In the genomic region with DNA sequence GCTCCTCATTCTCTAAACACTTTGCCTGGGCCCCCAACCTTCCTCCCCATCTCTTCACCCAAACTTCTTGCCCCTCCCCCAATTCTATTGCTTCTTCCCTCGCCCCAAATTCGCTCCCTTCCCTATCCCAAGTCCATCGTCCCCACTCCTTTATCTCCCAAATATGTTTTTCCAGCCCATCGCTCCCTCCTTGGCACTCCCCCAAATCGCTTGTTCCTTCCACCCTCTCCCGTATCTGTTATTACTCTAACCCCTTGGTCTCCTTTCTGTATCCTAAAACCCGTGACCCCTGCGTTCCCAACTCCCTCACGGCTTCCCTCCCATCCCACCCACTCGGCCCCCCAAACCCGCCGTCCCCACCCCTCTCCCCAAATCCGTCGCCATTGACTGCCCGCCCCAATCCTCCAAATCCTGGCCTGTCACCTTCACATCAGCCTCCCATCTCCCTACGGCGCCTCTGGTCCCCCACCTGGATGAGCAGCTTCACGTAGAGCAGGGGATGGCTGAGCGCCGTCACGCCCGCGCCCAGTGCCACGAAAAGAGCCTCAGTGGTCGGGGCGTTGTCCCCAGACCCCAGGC, we compare ENCODE assay signal across 7 cellular contexts. TPM values are rescaled to one million over a fixed set of nuclear protein-coding genes. Genes with fewer than 3 reads are reported as not detected.
A peak's percentile ranks its signal among the peaks of the same experiment; 100 is the strongest.
DNase-seq lines count a peak whose midpoint lies in the region; ATAC-seq and TF ChIP-seq lines count a peak whose summit lies in the region.

No MANE protein-coding gene starts in this region.

- peaks cover 55% of the 10 kb centered on the region for H3K79me2 ChIP-seq in smooth muscle cell (ENCODE audit: low read depth)

- H3K4me1 ChIP-seq in smooth muscle cell (ENCODE audit: low read depth), result peaks cover 21% of the 10 kb centered on the region

- H3K36me3 ChIP-seq in MG63 (peaks cover 22% of the 10 kb centered on the region), smooth muscle cell (ENCODE audit: low read depth) (no peaks in the 10 kb centered on the region)

- peaks cover 45% of the 10 kb centered on the region for H4K20me1 ChIP-seq in smooth muscle cell (ENCODE audit: low read depth)

- no peaks in the 10 kb centered on the region for H3K9me3 ChIP-seq in MG63
- H3K9me3 ChIP-seq in smooth muscle cell (replicated peaks; ENCODE audit: low read depth), result no peaks in the 10 kb centered on the region

- peak overlapping the region; percentile 89 for H3K27ac ChIP-seq in smooth muscle cell (ENCODE audit: low read depth)

- ATAC-seq in GM19351 (IDR thresholded peaks at IDR 0.05; ENCODE audit: unreplicated experiment), result peak; percentile 24
- peak; percentile 13 for ATAC-seq in esophagus mucosa
- no peak for ATAC-seq in HG03196 (IDR thresholded peaks at IDR 0.05; ENCODE audit: unreplicated experiment)

- DNase-seq in MG63 (no peak), smooth muscle cell (lab: John Stamatoyannopoulos, UW; ENCODE audit: unreplicated experiment) (no peak), cerebellar nuclear complex (lab: John Stamatoyannopoulos, UW) (no peak)
- no peak for DNase-seq in activated CD4-positive, CD25-positive, alpha-beta regulatory T cell (lab: John Stamatoyannopoulos, UW)

- TF ChIP-seq CTCF in smooth muscle cell (IDR thresholded peaks at IDR 0.05; ENCODE audit: borderline replicate concordance, insufficient read depth, poor library complexity, severe bottlenecking), result no peak

- H2AFZ ChIP-seq in smooth muscle cell (ENCODE audit: low read depth), result no peak overlapping the region

- peak overlapping the region; percentile 96 for H3K4me3 ChIP-seq in MG63
- H3K4me3 ChIP-seq in smooth muscle cell, result peak overlapping the region; percentile 99

- peak overlapping the region; percentile 96 for H3K9ac ChIP-seq in smooth muscle cell (ENCODE audit: low read depth)

- peak overlapping the region; percentile 90 for H3K4me2 ChIP-seq in smooth muscle cell

- H3K27me3 ChIP-seq in MG63 (no peaks in the 10 kb centered on the region), smooth muscle cell (ENCODE audit: low read depth) (no peaks in the 10 kb centered on the region)

- H3F3A ChIP-seq in smooth muscle cell (ENCODE audit: low read depth), result peaks cover 8% of the 10 kb centered on the region

- 0% methylated on average over 22 of the region's 26 CpGs for WGBS in smooth muscle cell (ENCODE audit: low lambda C conversion rate)

RNA-seq across cellular contexts. Expression of gene MTCH1, which starts 0.5 kb away (rescaled TPM):
- 195 and 270 TPM in 2 replicates for total RNA-seq in MG63 (2014; rRNA removed; shearing (Covaris generic); ENCODE audit: low replicate concordance)
- total RNA-seq in esophagus mucosa (88.0 TPM), smooth muscle cell (200 and 225 TPM in 2 replicates)
- polyA plus RNA-seq in smooth muscle cell, result 441 and 517 TPM in 2 replicates

RNA-seq across cellular contexts. Expression of gene FGD2, which starts 20.0 kb away (rescaled TPM):
- 0.33 TPM in 1 of 2 replicates, not detected in the other for total RNA-seq in MG63 (2014; rRNA removed; shearing (Covaris generic); ENCODE audit: low replicate concordance)
- total RNA-seq in esophagus mucosa, result 9.8 TPM
- total RNA-seq in smooth muscle cell, result not detected in 2 replicates
- polyA plus RNA-seq in smooth muscle cell, result not detected in 2 replicates

RNA-seq across cellular contexts. Expression of gene PI16, which starts 30.9 kb away (rescaled TPM):
- not detected in 2 replicates for total RNA-seq in MG63 (2014; rRNA removed; shearing (Covaris generic); ENCODE audit: low replicate concordance)
- total RNA-seq in esophagus mucosa (0.20 TPM), smooth muscle cell (1.2 and 4.1 TPM in 2 replicates)
- polyA plus RNA-seq in smooth muscle cell, result 7.2 and 9.6 TPM in 2 replicates
